1 cellular context compared by ENCODE assay signal in genomic region chr11:47177229-47177845, GRCh38.
TF ChIP-seq lines count a peak whose summit lies in the region.

No MANE protein-coding gene starts in this region.

TF ChIP-seq in IMR-90, 13 proteins besides CTCF, POLR2A, EP300 and RAD21 (continued from another document):
- TF ChIP-seq SMC3 (IDR thresholded peaks at IDR 0.05; ENCODE audit: low read depth, low read length) (peak; percentile 73), CEBPB (IDR thresholded peaks at IDR 0.05; ENCODE audit: low read depth, low read length) (no peak), NFE2L2 (IDR thresholded peaks at IDR 0.05; ENCODE audit: low read depth, low read length) (no peak), BHLHE40 (IDR thresholded peaks at IDR 0.05; ENCODE audit: low read depth, low read length) (no peak), USF2 (IDR thresholded peaks at IDR 0.05; ENCODE audit: low read depth, low read length) (no peak), ELK1 (IDR thresholded peaks at IDR 0.05; ENCODE audit: borderline replicate concordance, low read depth, low read length) (no peak), FOS (IDR thresholded peaks at IDR 0.05; ENCODE audit: low read depth, low read length) (no peak), MXI1 (IDR thresholded peaks at IDR 0.05; ENCODE audit: borderline replicate concordance, low read depth, low read length) (peak; percentile 76; the same call in 1 of the 2 replicates)
